ENCODE assay signal across 22 cellular contexts in the genomic region with DNA sequence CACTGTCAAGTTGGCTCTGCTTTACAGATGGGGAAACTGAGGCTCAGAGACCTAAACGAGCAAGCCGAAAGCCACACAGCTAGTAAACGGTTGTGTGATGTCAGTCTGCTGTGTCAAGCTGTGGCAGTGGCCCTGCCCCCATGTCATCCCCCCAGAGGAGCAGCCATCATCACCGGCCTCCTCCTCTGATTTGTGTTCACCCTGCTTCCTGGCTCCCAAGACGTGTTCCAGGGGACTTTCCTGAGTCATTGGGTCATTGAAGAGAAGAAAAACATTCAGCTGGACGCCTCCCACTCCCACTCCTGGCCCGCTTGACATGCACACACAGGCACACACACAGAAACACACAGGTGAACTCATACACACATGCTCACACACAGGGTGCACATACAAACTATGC. TPM values are rescaled to one million over a fixed set of nuclear protein-coding genes. Genes with fewer than 3 reads are reported as not detected.
DNase-seq lines count a peak whose midpoint lies in the region; ATAC-seq, FAIRE-seq and TF ChIP-seq lines count a peak whose summit lies in the region.
"Had no signal": no experiment of that assay in that cellular context is flagged by ENCODE, and none has a peak within 500 bp of the region (broad histone marks: within the 10 kb centered on the region; RNA-seq: fewer than 3 reads in every experiment).

No MANE protein-coding gene starts in this region.

- H3K9me3 Mint-ChIP-seq in nephron: no peaks in the 10 kb centered on the region
- H3K9me3 Mint-ChIP-seq in type B pancreatic cell: no peaks in the 10 kb centered on the region
- H3K9me3 Mint-ChIP-seq: H9 had no signal

- H3K27ac Mint-ChIP-seq in nephron (peak overlapping the region; percentile 9 to 47 (median 25)), type B pancreatic cell (no peak overlapping the region)

- H3K4me1 ChIP-seq in gastroesophageal sphincter: peaks cover 0 to 94% (median 38%) of the 10 kb centered on the region in 3 donors

- no peak for FAIRE-seq in H54 (lab: Jason Lieb, UNC)
- FAIRE-seq: G401.6, RCC 7860 had no signal

- no peak overlapping the region for H3K4me3 ChIP-seq in gastroesophageal sphincter

- ATAC-seq in gastroesophageal sphincter (no peak), left colon (no peak)

- WGBS in gastroesophageal sphincter (ENCODE audit: low coverage in 1 of 2), 2 donors: 63% methylated on average over 3 of the region's 7 CpGs; no CpG with 5 or more reads in 1 of the 2 donors

- no peak for TF ChIP-seq EP300 in gastroesophageal sphincter (IDR thresholded peaks at IDR 0.05)

- TF ChIP-seq CTCF in gastroesophageal sphincter (IDR thresholded peaks at IDR 0.05) (no peak), nephron (IDR thresholded peaks at IDR 0.05; ENCODE audit: unreplicated experiment in 3 of 3) (no peak), type B pancreatic cell (conservative IDR thresholded peaks at IDR 0.05) (no peak)

- H3K27me3 Mint-ChIP-seq in nephron (ENCODE audit: low read depth) (peaks cover 8% of the 10 kb centered on the region), type B pancreatic cell (peaks cover 4% of the 10 kb centered on the region)

- H3K36me3 ChIP-seq in gastroesophageal sphincter: no peaks in the 10 kb centered on the region

- DNase-seq in H54 (ENCODE audit: insufficient read length, low spot score) (peak; percentile 42), type B pancreatic cell (ENCODE audit: extremely low spot score, unreplicated experiment) (no peak), CD1c-positive myeloid dendritic cell (ENCODE audit: extremely low spot score) (no peak), left colon (no peak)
- no peak for DNase-seq in activated CD4-positive, alpha-beta T cell treated with anti-CD3 and anti-CD28 coated beads, Interleukin-2, amount 50 U/mL, for 48 hours
- DNase-seq: ACHN, DND-41, H9, Karpas-422, NCI-H1092 treated with DMSO at 0.1 percent for 48 hours, NCI-H2081, NCI-H510A, NCI-H748 treated with DMSO at 0.1 percent for 48 hours, SHP77 treated with DMSO at 0.1 percent for 48 hours, SK-N-SH had no signal

- H3K27ac ChIP-seq in gastroesophageal sphincter: peak overlapping the region in 3 of 4 donors; percentile 58 to 77 (median 74)
- H3K27ac ChIP-seq: C4-2B had no signal

- no peak for TF ChIP-seq POLR2A in H54 (IDR thresholded peaks at IDR 0.05; ENCODE audit: low read depth, low read length)
- TF ChIP-seq POLR2A in gastroesophageal sphincter (IDR thresholded peaks at IDR 0.05): no peak

- intact Hi-C loops in left colon (cut with DNase I, micrococcal nuclease): no loop called here

- H3K4me3 Mint-ChIP-seq in nephron (peak overlapping the region in 2 of 3 experiments; percentile 83 to 86), type B pancreatic cell (peak overlapping the region; percentile 82)

- peaks cover under 1% of the 10 kb centered on the region for H3K36me3 Mint-ChIP-seq in nephron (ENCODE audit: low read depth)
- no peaks in the 10 kb centered on the region for H3K36me3 Mint-ChIP-seq in type B pancreatic cell

- H3K4me1 Mint-ChIP-seq in nephron: peaks cover 62% of the 10 kb centered on the region
- peaks cover 42% of the 10 kb centered on the region for H3K4me1 Mint-ChIP-seq in type B pancreatic cell (ENCODE audit: unreplicated experiment)

- H3K9me3 ChIP-seq in gastroesophageal sphincter: no peaks in the 10 kb centered on the region
- H3K9me3 ChIP-seq: SK-N-SH had no signal

- H3K27me3 ChIP-seq in gastroesophageal sphincter: no peaks in the 10 kb centered on the region

RNA-seq across cellular contexts. Expression of a gene that starts 54.0 kb away (rescaled TPM):
- total RNA-seq in gastroesophageal sphincter (not detected), type B pancreatic cell (ENCODE audit: low replicate concordance) (1.3 and 4.9 TPM in 2 replicates), left colon (not detected)
- total RNA-seq: H9, HT-29, MCF 10A had no signal
